In genomic region chr1:181104042-181104789, GRCh38 we compare ENCODE assay signal across 8 cellular contexts. TPM values are rescaled to one million over a fixed set of nuclear protein-coding genes. Genes with fewer than 3 reads are reported as not detected.
DNase-seq lines count a peak whose midpoint lies in the region; ATAC-seq lines count a peak whose summit lies in the region.

No MANE protein-coding gene starts in this region.

- H3K36me3 Mint-ChIP-seq in memory B cell = no peaks in the 10 kb centered on the region

- peak overlapping the region; percentile 88 for H3K27ac Mint-ChIP-seq in memory B cell

- H3K9me3 ChIP-seq in Karpas-422 (ENCODE audit: low read length) = no peaks in the 10 kb centered on the region
- H3K9me3 ChIP-seq in aorta (ENCODE audit: control insufficient read depth, low read length) = no peaks in the 10 kb centered on the region

- H3K27ac ChIP-seq in Karpas-422 (ENCODE audit: low read length) = no peak overlapping the region
- peak overlapping the region; percentile 87 for H3K27ac ChIP-seq in caudate nucleus (ENCODE audit: low read depth, low read length)
- peak overlapping the region in 1 of 2 donors; percentile 55 for H3K27ac ChIP-seq in aorta (ENCODE audit: low read depth in 1 of 2, low read length in 2 of 2)

- H3K27me3 Mint-ChIP-seq in memory B cell = no peaks in the 10 kb centered on the region

- H3K4me3 ChIP-seq in Karpas-422 (ENCODE audit: low read length) (peak overlapping the region; percentile 68), aorta (ENCODE audit: low read length in 2 of 2) (peak overlapping the region; percentile 67 to 68)

- 0 out of 2 replicates have a peak overlapping the region, but pooled peaks have one; percentile 98 for H2AFZ ChIP-seq in Karpas-422 (ENCODE audit: low read length)

- H3K36me3 ChIP-seq in Karpas-422 (ENCODE audit: insufficient read depth, low read length) (no peaks in the 10 kb centered on the region), aorta (ENCODE audit: control insufficient read depth in 1 of 2, insufficient read depth in 2 of 2, low read length in 1 of 2) (no peaks in the 10 kb centered on the region)

- H3K4me2 ChIP-seq in Karpas-422 (ENCODE audit: low read depth, low read length, poor library complexity, severe bottlenecking) = peak overlapping the region; percentile 97

- no peak for DNase-seq in Karpas-422
- DNase-seq in caudate nucleus (lab: John Stamatoyannopoulos, UW) = peak in 4 of 61 donors; percentile 27 to 68 (median 46)
- no peak for DNase-seq in memory B cell (ENCODE audit: low spot score in 2 of 2)
- DNase-seq in aorta = no peak
- no peak for DNase-seq in AG08395 (ENCODE audit: low spot score)
- no peak for DNase-seq in NCI-H2227 treated with DMSO at 0.1 percent for 48 hours (lab: John Stamatoyannopoulos, UW)

- intact Hi-C loops in aorta (cut with DNase I) = no loop called here

- H3K9ac ChIP-seq in Karpas-422 (ENCODE audit: low read length) = peak overlapping the region; percentile 72

- peak overlapping the region; percentile 78 for H3K4me3 Mint-ChIP-seq in memory B cell

- ATAC-seq in GM18517 (IDR thresholded peaks at IDR 0.05; ENCODE audit: unreplicated experiment) (peak; percentile 25), memory B cell (ENCODE audit: low read depth) (peak; percentile 58), aorta (ENCODE audit: low FRiP score) (peak; percentile 19), GM21423 (IDR thresholded peaks at IDR 0.05; ENCODE audit: unreplicated experiment) (no peak)

- H3K4me1 Mint-ChIP-seq in memory B cell = peaks cover 29% of the 10 kb centered on the region

- H3K9me3 Mint-ChIP-seq in memory B cell = no peaks in the 10 kb centered on the region

- no peaks in the 10 kb centered on the region for H3K9me2 ChIP-seq in Karpas-422 (replicated peaks; ENCODE audit: insufficient read depth, low read length)

- WGBS in aorta, 2 donors = 28 to 29% methylated on average over 17 of the region's 17 CpGs

- no peaks in the 10 kb centered on the region for H3K79me2 ChIP-seq in Karpas-422 (ENCODE audit: low read length)

- H3K4me1 ChIP-seq in Karpas-422 (ENCODE audit: low read length) (peaks cover 33% of the 10 kb centered on the region), aorta (ENCODE audit: control insufficient read depth in 1 of 2, insufficient read depth in 2 of 2, low read length in 2 of 2) (no peaks in the 10 kb centered on the region)

- H3K27me3 ChIP-seq in Karpas-422 (ENCODE audit: low read length) = 0 out of 2 replicates have a peak, but pooled peaks cover under 1% of the 10 kb centered on the region
- no peaks in the 10 kb centered on the region for H3K27me3 ChIP-seq in aorta (ENCODE audit: control insufficient read depth in 1 of 2, insufficient read depth in 2 of 2, low read length in 1 of 2)

- H4K20me1 ChIP-seq in Karpas-422 (ENCODE audit: insufficient read depth, low read depth, low read length) = no peaks in the 10 kb centered on the region

RNA-seq across cellular contexts. Expression of gene IER5, which starts 15.7 kb away (rescaled TPM):
- total RNA-seq in Karpas-422 (2014; rRNA removed; shearing (Covaris generic); ENCODE audit: low replicate concordance) = 5.3 and 9.9 TPM in 2 replicates
- 10 to 100 TPM; 11.4 to 42.2 TPM for total RNA-seq in aorta
- polyA plus RNA-seq in aorta = 10 to 100 TPM in 1 of 2 donors, 1 to 10 TPM in 1; 7.4 to 11.5 TPM
